In genomic region chr17:62704381-62704971, GRCh38 we compare ENCODE assay signal across 7 cellular contexts.
DNase-seq lines count a peak whose midpoint lies in the region; ATAC-seq and TF ChIP-seq lines count a peak whose summit lies in the region.

No MANE protein-coding gene starts in this region.

- H3K4me3 ChIP-seq in cardiac fibroblast (replicated peaks in 1 of 2; ENCODE audit: low read depth in 2 of 2, low read length in 2 of 2) (peak overlapping the region; percentile 55 to 60), left lung (peak overlapping the region; percentile 62), subcutaneous abdominal adipose tissue (ENCODE audit: low read depth in 1 of 5, low read length in 5 of 5) (peak overlapping the region; percentile 64 to 68 (median 66))

- intact Hi-C loops in left lung (cut with DNase I) = no loop called here

- H3K9me3 ChIP-seq in left lung (peaks cover 0 to 7% of the 10 kb centered on the region in 2 donors), subcutaneous abdominal adipose tissue (ENCODE audit: control insufficient read depth in 5 of 5, low read length in 5 of 5) (peaks cover 0 to 6% (median 5%) of the 10 kb centered on the region in 5 donors)

- peak overlapping the region; percentile 71 to 73 for H3K27ac ChIP-seq in left lung
- H3K27ac ChIP-seq in subcutaneous abdominal adipose tissue (ENCODE audit: low read depth, low read length) = peak overlapping the region; percentile 75

- no peaks in the 10 kb centered on the region for H3K36me3 ChIP-seq in left lung
- no peaks in the 10 kb centered on the region for H3K36me3 ChIP-seq in subcutaneous abdominal adipose tissue (ENCODE audit: control insufficient read depth in 5 of 5, insufficient read depth in 5 of 5, low read length in 5 of 5)

- ATAC-seq in GM21528 (IDR thresholded peaks at IDR 0.05; ENCODE audit: low FRiP score, unreplicated experiment) (peak; percentile 20), left lung (peak; percentile 62)

- H3K9ac ChIP-seq in subcutaneous abdominal adipose tissue (ENCODE audit: low read length in 5 of 5) = peak overlapping the region in 4 of 5 donors; percentile 64 to 77 (median 67)

- TF ChIP-seq CTCF in cardiac fibroblast (IDR thresholded peaks at IDR 0.05; ENCODE audit: low read depth, low read length) (no peak), left lung (IDR thresholded peaks at IDR 0.05) (no peak)

- H3K27me3 ChIP-seq in left lung (peaks cover 0 to 17% of the 10 kb centered on the region in 2 donors), subcutaneous abdominal adipose tissue (ENCODE audit: control insufficient read depth in 5 of 5, insufficient read depth in 4 of 5, low read length in 5 of 5) (peaks cover 0 to 6% (median 3%) of the 10 kb centered on the region in 5 donors)

- DNase-seq in NCI-H2227 treated with DMSO at 0.1 percent for 48 hours (lab: John Stamatoyannopoulos, UW) = peak; percentile 34
- DNase-seq in cardiac fibroblast (ENCODE audit: low read depth in 2 of 2) = peak in 1 of 2 donors; percentile 67
- peak in 1 of 2 donors; percentile 65 for DNase-seq in left lung
- no peak for DNase-seq in NCI-H446 (lab: John Stamatoyannopoulos, UW)
- no peak for DNase-seq in NCI-H2196 treated with DMSO at 0.1 percent for 48 hours (lab: John Stamatoyannopoulos, UW; ENCODE audit: unreplicated experiment)

- H3K4me1 ChIP-seq in left lung = peaks cover 18 to 21% of the 10 kb centered on the region in 2 donors
- peaks cover 4 to 41% (median 23%) of the 10 kb centered on the region in 5 donors for H3K4me1 ChIP-seq in subcutaneous abdominal adipose tissue (ENCODE audit: control insufficient read depth in 5 of 5, insufficient read depth in 5 of 5, low read length in 5 of 5)
